Comparison of ENCODE assay signal across 12 cellular contexts in genomic region chr5:127713083-127713482, GRCh38. TPM values are rescaled to one million over a fixed set of nuclear protein-coding genes. Genes with fewer than 3 reads are reported as not detected.
A peak's percentile ranks its signal among the peaks of the same experiment; 100 is the strongest.
DNase-seq lines count a peak whose midpoint lies in the region; ATAC-seq, FAIRE-seq and TF ChIP-seq lines count a peak whose summit lies in the region.
"Not testable (repeated sequence)": the region's sequence is repeated elsewhere in the genome, so short reads cannot be mapped to it uniquely, and the experiment has no call there.
"Had no signal": no experiment of that assay in that cellular context is flagged by ENCODE, and none has a peak within 500 bp of the region (broad histone marks: within the 10 kb centered on the region; RNA-seq: fewer than 3 reads in every experiment).

No MANE protein-coding gene starts in this region.

- not testable (repeated sequence) for H3K4me1 ChIP-seq in left lung

- H3K9me3 ChIP-seq in left lung: not testable (repeated sequence)

- TF ChIP-seq CTCF in bronchial epithelial cell (IDR thresholded peaks at IDR 0.05; ENCODE audit: insufficient read depth, low read length, severe bottlenecking); epithelial cell of esophagus (IDR thresholded peaks at IDR 0.05; ENCODE audit: insufficient read depth, low read depth, low read length, missing control alignments); left lung (IDR thresholded peaks at IDR 0.05): not testable (repeated sequence)

- H3K36me3 ChIP-seq in bronchial epithelial cell (ENCODE audit: control insufficient read depth, insufficient read depth, low read length); left lung: not testable (repeated sequence)

- DNase-seq in bronchial epithelial cell (ENCODE audit: low read depth) (peak; percentile 59), epithelial cell of esophagus (ENCODE audit: low read depth) (peak; percentile 30)
- DNase-seq in left lung: not testable (repeated sequence)

- H3K27me3 ChIP-seq in bronchial epithelial cell (ENCODE audit: control insufficient read depth, insufficient read depth, low read length); left lung: not testable (repeated sequence)

- intact Hi-C loops in left lung (cut with DNase I): not testable (repeated sequence)

- peak; percentile 69 for ATAC-seq in GM18870 (IDR thresholded peaks at IDR 0.05; ENCODE audit: unreplicated experiment)
- peak; percentile 63 for ATAC-seq in HG02973 (IDR thresholded peaks at IDR 0.05; ENCODE audit: unreplicated experiment)
- ATAC-seq in HG03520 (IDR thresholded peaks at IDR 0.05; ENCODE audit: unreplicated experiment): peak; percentile 73
- peak; percentile 46 for ATAC-seq in left lung

- not testable (repeated sequence) for FAIRE-seq in bronchial epithelial cell (lab: Jason Lieb, UNC)

- not testable (repeated sequence) for H3K27ac ChIP-seq in left lung

- H3K4me3 ChIP-seq in bronchial epithelial cell (ENCODE audit: low read depth, low read length); epithelial cell of esophagus (ENCODE audit: low read length); left lung: not testable (repeated sequence)

RNA-seq across cellular contexts. Expression of gene CCDC192, which starts 9.9 kb away (rescaled TPM):
- total RNA-seq in bronchial epithelial cell (not detected in 2 replicates), left lung (not detected)
- total RNA-seq: A673; CD4-positive, alpha-beta memory T cell; CD4-positive, CD25-positive, alpha-beta regulatory T cell; CD8-positive, alpha-beta memory T cell; Daoy; G401 had no signal
